ENCODE assay signal across 20 cellular contexts in the genomic region with DNA sequence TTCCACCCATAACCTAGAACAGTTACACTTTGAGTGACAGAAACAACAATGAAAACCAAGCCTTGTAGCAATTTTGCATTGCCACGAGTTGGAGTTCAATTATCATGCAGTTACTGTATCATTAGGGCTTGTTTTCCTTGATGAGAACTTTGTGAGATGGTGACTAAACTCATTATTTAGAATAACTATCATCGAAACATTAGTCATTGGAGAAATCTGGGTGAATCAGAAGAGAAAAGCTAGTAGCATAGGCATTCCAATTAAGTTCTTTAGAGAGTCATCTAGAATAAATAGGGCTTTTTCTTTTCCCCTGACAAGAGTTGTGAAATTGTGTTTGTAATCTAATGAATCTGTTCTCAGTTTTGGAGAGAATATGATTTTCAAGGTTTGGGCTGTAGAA.
DNase-seq lines count a peak whose midpoint lies in the region; ATAC-seq and TF ChIP-seq lines count a peak whose summit lies in the region.
"Had no signal": no experiment of that assay in that cellular context is flagged by ENCODE, and none has a peak within 500 bp of the region (broad histone marks: within the 10 kb centered on the region; RNA-seq: fewer than 3 reads in every experiment).

No MANE protein-coding gene starts in this region.

- intact Hi-C loops in body of pancreas (cut with DNase I) = no loop called here

- TF ChIP-seq CTCF in foreskin keratinocyte (conservative IDR thresholded peaks at IDR 0.05) (no peak), body of pancreas (IDR thresholded peaks at IDR 0.05) (no peak)

- H3K4me1 ChIP-seq in foreskin keratinocyte (no peaks in the 10 kb centered on the region), body of pancreas (no peaks in the 10 kb centered on the region)
- H3K4me1 ChIP-seq: left lung had no signal

- no peaks in the 10 kb centered on the region for H3K9me3 ChIP-seq in body of pancreas
- H3K9me3 ChIP-seq: left lung, thoracic aorta had no signal

- no peak overlapping the region for H3K4me3 ChIP-seq in body of pancreas
- H3K4me3 ChIP-seq: left lung, thoracic aorta had no signal

- H3K27me3 ChIP-seq in foreskin keratinocyte (peaks cover 5% of the 10 kb centered on the region), body of pancreas (no peaks in the 10 kb centered on the region)
- H3K27me3 ChIP-seq: brain microvascular endothelial cell, left lung had no signal

- no peak for TF ChIP-seq POLR2A in body of pancreas (IDR thresholded peaks at IDR 0.05)

- H3K27ac ChIP-seq in foreskin keratinocyte (no peak overlapping the region), body of pancreas (no peak overlapping the region)
- H3K27ac ChIP-seq: brain microvascular endothelial cell, left lung, thoracic aorta had no signal

- no peaks in the 10 kb centered on the region for H3K36me3 ChIP-seq in body of pancreas (replicated peaks in 1 of 2; ENCODE audit: insufficient read depth in 1 of 2, low read depth in 2 of 2)
- H3K36me3 ChIP-seq: brain microvascular endothelial cell, left lung, thoracic aorta had no signal

- DNase-seq in AG08395 (ENCODE audit: low spot score) (peak; percentile 66), HCEC 1CT (peak; percentile 76), amniotic epithelial cell (ENCODE audit: low read depth) (peak; percentile 60), foreskin keratinocyte (peak; percentile 32 to 53), NCI-H187 treated with DMSO at 0.1 percent for 48 hours (lab: John Stamatoyannopoulos, UW) (no peak), body of pancreas (no peak), SW 1271 (lab: John Stamatoyannopoulos, UW) (no peak)
- DNase-seq: activated B cell treated with CpG ODN at 0.5 μM for 24 hours; activated CD4-positive, alpha-beta memory T cell treated with anti-CD3 and anti-CD28 coated beads for 36 hours; activated naive CD4-positive, alpha-beta T cell treated with anti-CD3 and anti-CD28 coated beads for 36 hours; cortex of kidney; DMS79; left lung; NCI-H1417; NCI-H526 treated with DMSO at 0.1 percent for 48 hours; retina; SIG-M5 had no signal

- ATAC-seq in foreskin keratinocyte (peak; percentile 68), GM19452 (IDR thresholded peaks at IDR 0.05; ENCODE audit: unreplicated experiment) (no peak), body of pancreas (no peak)

- WGBS in body of pancreas, 2 donors = 65 to 67% methylated on average over 2 of the region's 2 CpGs

Comparison
In these comparisons a context has a peak if more than half of its experiments do, and no peak if none do; other contexts are left out.
1. DNase-seq: peak in AG08395 (single experiment), HCEC 1CT (single experiment), amniotic epithelial cell (single experiment) and foreskin keratinocyte (2 of 2); none in NCI-H187 treated with DMSO at 0.1 percent for 48 hours (single experiment), body of pancreas (0 of 4) and SW 1271 (0 of 2).